7 cellular contexts compared by ENCODE assay signal in the genomic region with DNA sequence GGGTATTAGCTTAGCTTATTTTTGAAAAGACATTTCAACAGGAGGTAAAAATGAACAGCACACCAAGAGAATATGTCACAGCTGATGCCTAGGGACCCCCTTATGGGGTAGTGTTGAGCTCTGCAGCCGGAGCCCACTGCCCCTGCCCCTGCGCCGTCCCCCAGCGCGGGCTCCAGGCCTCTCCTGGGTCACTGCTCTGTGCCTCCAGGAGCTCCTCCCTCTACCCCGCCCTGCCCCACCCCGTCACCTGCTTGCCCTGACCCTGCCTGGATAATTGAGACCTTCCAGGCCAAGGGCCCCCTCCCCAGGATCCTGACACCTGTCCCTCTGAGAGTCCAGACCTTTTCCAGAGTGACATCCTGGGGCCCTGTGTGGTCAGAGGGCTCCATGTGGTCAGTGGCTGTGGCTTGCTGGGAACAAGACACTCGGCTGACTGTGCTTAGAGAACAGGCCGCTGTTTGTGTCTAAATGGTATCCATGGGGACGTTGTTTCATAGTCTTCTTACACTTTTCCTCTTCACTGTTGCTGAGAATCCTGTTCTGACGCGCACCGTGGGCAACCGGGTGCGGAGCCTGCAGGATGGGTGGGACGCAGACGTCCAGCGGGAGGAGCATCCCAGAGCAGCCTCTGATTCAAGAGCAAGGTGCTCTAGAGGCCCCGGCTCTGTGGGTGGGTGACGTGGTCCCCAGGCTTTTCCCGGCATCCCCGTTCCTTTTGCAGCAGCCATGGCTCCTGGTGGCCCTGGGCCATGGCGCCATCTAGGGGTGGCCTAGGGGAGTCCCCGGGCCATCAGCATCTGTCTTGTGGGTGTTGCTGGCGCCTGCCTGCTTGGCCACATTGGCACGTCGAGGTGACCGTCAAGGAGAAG. TPM values are rescaled to one million over a fixed set of nuclear protein-coding genes. Genes with fewer than 3 reads are reported as not detected.
A peak's percentile ranks its signal among the peaks of the same experiment; 100 is the strongest.
DNase-seq lines count a peak whose midpoint lies in the region; ATAC-seq and TF ChIP-seq lines count a peak whose summit lies in the region.

No MANE protein-coding gene starts in this region.

- no peak overlapping the region for H2AFZ ChIP-seq in HCT116 (ENCODE audit: low read depth, low read length, poor library complexity, severe bottlenecking)

- H3K9me3 ChIP-seq in HCT116 (ENCODE audit: control insufficient read depth in 1 of 2, insufficient read depth in 1 of 2, low read depth in 1 of 2, low read length in 2 of 2), result no peaks in the 10 kb centered on the region

- no peak overlapping the region for H3K23ac ChIP-seq in mesendoderm (ENCODE audit: low read length)

- H3K4me1 ChIP-seq in HCT116 (ENCODE audit: control insufficient read depth in 1 of 2, insufficient read depth in 2 of 2, low read length in 2 of 2) (no peaks in the 10 kb centered on the region), mesendoderm (ENCODE audit: control insufficient read depth, low read depth, low read length) (peaks cover 2% of the 10 kb centered on the region)

- H3K4me3 ChIP-seq in HCT116 (replicated peaks in 1 of 2; ENCODE audit: low read depth in 1 of 2, low read length in 2 of 2), result no peak overlapping the region
- H3K4me3 ChIP-seq in choroid plexus epithelial cell (ENCODE audit: low read depth, low read length), result no peak overlapping the region
- H3K4me3 ChIP-seq in mesendoderm (ENCODE audit: low read length), result no peak overlapping the region

- RAD21 ChIA-PET in HCT116 (lab: Charles Lee; ENCODE audit: low non-redundant PET in 1 of 2, low total read pairs in 2 of 2, uncharacterized antibody in 2 of 2, unreplicated experiment in 2 of 2), result no interaction called here

- no peak for TF ChIP-seq POLR2A in HCT116 (IDR thresholded peaks at IDR 0.05; ENCODE audit: borderline replicate concordance, extremely low read depth, insufficient read depth, insufficient read length)

- H4K5ac ChIP-seq in mesendoderm (ENCODE audit: low read length), result no peak overlapping the region

- intact Hi-C loops in HCT116 (cut with micrococcal nuclease), result no loop called here

- no peaks in the 10 kb centered on the region for H4K20me1 ChIP-seq in HCT116 (ENCODE audit: insufficient read depth)

- TF ChIP-seq CTCF in HCT116 (IDR thresholded peaks at IDR 0.05 in 2 of 3, conservative IDR thresholded peaks at IDR 0.05 in 1 of 3; ENCODE audit: borderline replicate concordance in 1 of 3, insufficient read depth in 1 of 3, low read depth in 2 of 3, low read length in 2 of 3) (peak; percentile 14 to 65 (median 50); a peak in 5 of 6 replicates), choroid plexus epithelial cell (conservative IDR thresholded peaks at IDR 0.05; ENCODE audit: low read depth, low read length) (peak; percentile 74)

- H3K18ac ChIP-seq in mesendoderm (ENCODE audit: low read length), result no peak overlapping the region

- H2BK5ac ChIP-seq in mesendoderm (ENCODE audit: low read length), result no peak overlapping the region

- no peak overlapping the region for H2AK5ac ChIP-seq in mesendoderm (ENCODE audit: low read length)

- H3K56ac ChIP-seq in mesendoderm (ENCODE audit: low read length), result no peak overlapping the region

- CTCF ChIA-PET in HCT116 (lab: Charles Lee), result no interaction called here

- WGBS in mesendoderm (ENCODE audit: extremely low coverage, insufficient coverage, low lambda C conversion rate), result no CpG with 5 or more reads among the region's 28 CpGs

- peak; percentile 46 for TF ChIP-seq RAD21 in HCT116 (IDR thresholded peaks at IDR 0.05; ENCODE audit: low read depth)

- no peak overlapping the region for H3K4ac ChIP-seq in mesendoderm (ENCODE audit: low read depth, low read length)

- no peak overlapping the region for H2BK15ac ChIP-seq in mesendoderm (replicated peaks; ENCODE audit: low read depth)

- H3K36me3 ChIP-seq in HCT116 (ENCODE audit: control insufficient read depth in 1 of 2, insufficient read depth in 2 of 2, low read length in 2 of 2), result no peaks in the 10 kb centered on the region
- no peaks in the 10 kb centered on the region for H3K36me3 ChIP-seq in mesendoderm (ENCODE audit: control insufficient read depth, insufficient read depth, low read length)

- H3K9ac ChIP-seq in HCT116 (ENCODE audit: low read length), result no peak overlapping the region
- no peak overlapping the region for H3K9ac ChIP-seq in mesendoderm (ENCODE audit: low read length)

- ATAC-seq in HCT116, result peak; percentile 81
- no peak for ATAC-seq in GM18520 (IDR thresholded peaks at IDR 0.05; ENCODE audit: unreplicated experiment)
- no peak for ATAC-seq in HG03097 (IDR thresholded peaks at IDR 0.05; ENCODE audit: low FRiP score, unreplicated experiment)

- H3K27ac ChIP-seq in HCT116 (ENCODE audit: low read depth, low read length), result no peak overlapping the region
- no peak overlapping the region for H3K27ac ChIP-seq in mesendoderm (ENCODE audit: low read depth, low read length)

- no peak for DNase-seq in HCT116 (ENCODE audit: low read depth, low spot score)
- DNase-seq in activated CD4-positive, CD25-positive, alpha-beta regulatory T cell (lab: John Stamatoyannopoulos, UW), result peak in 3 of 4 experiments; percentile 23 to 33 (median 27)
- DNase-seq in choroid plexus epithelial cell (ENCODE audit: low read depth), result peak; percentile 41
- peak; percentile 77 for DNase-seq in mesendoderm
- DNase-seq in stimulated activated naive CD4-positive, alpha-beta T cell (lab: John Stamatoyannopoulos, UW), result peak in 5 of 6 experiments; percentile 35 to 54 (median 38)

- H3K27me3 ChIP-seq in HCT116 (ENCODE audit: insufficient read depth, low read length), result no peaks in the 10 kb centered on the region
- H3K27me3 ChIP-seq in mesendoderm (ENCODE audit: insufficient read depth, low read length, poor library complexity), result no peaks in the 10 kb centered on the region

- H3K9me2 ChIP-seq in HCT116 (ENCODE audit: insufficient read depth), result no peaks in the 10 kb centered on the region

- H3K4me2 ChIP-seq in HCT116 (ENCODE audit: low read length) (no peak overlapping the region), mesendoderm (ENCODE audit: low read length) (no peak overlapping the region)

- POLR2A ChIA-PET in HCT116 (lab: Charles Lee), result no interaction called here

- H2BK120ac ChIP-seq in mesendoderm (ENCODE audit: low read depth, low read length), result no peak overlapping the region

- H3K79me1 ChIP-seq in mesendoderm (ENCODE audit: low read length), result peaks cover 2% of the 10 kb centered on the region

- H3K79me2 ChIP-seq in HCT116 (ENCODE audit: insufficient read depth, low read length) (peaks cover 6% of the 10 kb centered on the region; the same call in 1 of the 2 replicates), mesendoderm (ENCODE audit: control insufficient read depth, insufficient read depth, low read length) (no peaks in the 10 kb centered on the region)

- BruUV-seq in HCT116 (replicated peaks; lab: Mats Ljungman, UMichigan), result no TSS peak

- H4K8ac ChIP-seq in mesendoderm (ENCODE audit: low read depth, low read length), result no peak overlapping the region

TF ChIP-seq in HCT116, 20 proteins besides CTCF, POLR2A, EP300 and RAD21 (continues in another document):
- TF ChIP-seq EZH2phosphoT487 (IDR thresholded peaks at IDR 0.05; ENCODE audit: borderline replicate concordance) (no peak), SRF (IDR thresholded peaks at IDR 0.05; ENCODE audit: low read depth) (no peak), EGR1 (IDR thresholded peaks at IDR 0.05; ENCODE audit: low read depth) (no peak), CBX3 (IDR thresholded peaks at IDR 0.05; ENCODE audit: low read depth) (no peak), MAX (IDR thresholded peaks at IDR 0.05) (no peak), SIN3A (IDR thresholded peaks at IDR 0.05; ENCODE audit: low read depth) (no peak), ZBTB33 (IDR thresholded peaks at IDR 0.05; ENCODE audit: extremely low read depth, insufficient replicate concordance, low read length) (no peak), ZFX (IDR thresholded peaks at IDR 0.05) (no peak), YY1 (IDR thresholded peaks at IDR 0.05; ENCODE audit: extremely low read depth, insufficient replicate concordance, low read depth, low read length) (no peak), CEBPB (IDR thresholded peaks at IDR 0.05; ENCODE audit: low read depth) (no peak)
- TF ChIP-seq, protein P1, sequence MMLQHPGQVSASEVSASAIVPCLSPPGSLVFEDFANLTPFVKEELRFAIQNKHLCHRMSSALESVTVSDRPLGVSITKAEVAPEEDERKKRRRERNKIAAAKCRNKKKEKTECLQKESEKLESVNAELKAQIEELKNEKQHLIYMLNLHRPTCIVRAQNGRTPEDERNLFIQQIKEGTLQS (IDR thresholded peaks at IDR 0.05), result no peak

RNA-seq across cellular contexts. Expression of gene WFIKKN1, which starts 20.0 kb away (rescaled TPM):
- total RNA-seq in HCT116 (2021; ENCODE audit: unreplicated experiment), result 0.47 TPM
- polyA plus RNA-seq in HCT116 (2012), result 0.17 and 0.26 TPM in 2 replicates
- polyA plus RNA-seq in mesendoderm (2013, experiment 1 of 2), result 1.7 TPM
- 1.7 TPM for polyA plus RNA-seq in mesendoderm (2013, experiment 2 of 2)

RNA-seq across cellular contexts. Expression of gene RAB40C, which starts 20.9 kb away (rescaled TPM):
- total RNA-seq in HCT116 (2021; ENCODE audit: unreplicated experiment), result 14.1 TPM
- 15.1 and 18.8 TPM in 2 replicates for polyA plus RNA-seq in HCT116 (2012)
- 10.0 TPM for polyA plus RNA-seq in mesendoderm (2013, experiment 1 of 2)
- 9.8 TPM for polyA plus RNA-seq in mesendoderm (2013, experiment 2 of 2)

RNA-seq across cellular contexts. Expression of gene METTL26, which starts 25.4 kb away (rescaled TPM):
- 85.7 TPM for total RNA-seq in HCT116 (2021; ENCODE audit: unreplicated experiment)
- polyA plus RNA-seq in HCT116 (2012), result 120 and 130 TPM in 2 replicates
- 75.3 TPM for polyA plus RNA-seq in mesendoderm (2013, experiment 1 of 2)
- polyA plus RNA-seq in mesendoderm (2013, experiment 2 of 2), result 76.8 TPM

RNA-seq across cellular contexts. Expression of gene MCRIP2, which starts 30.9 kb away (rescaled TPM):
- total RNA-seq in HCT116 (2021; ENCODE audit: unreplicated experiment), result 34.9 TPM
- polyA plus RNA-seq in HCT116 (2012), result 36.7 and 37.1 TPM in 2 replicates
- polyA plus RNA-seq in mesendoderm (2013, experiment 1 of 2), result 18.4 TPM
- 18.9 TPM for polyA plus RNA-seq in mesendoderm (2013, experiment 2 of 2)

RNA-seq across cellular contexts. Expression of gene WDR90, which starts 38.4 kb away (rescaled TPM):
- 73.7 TPM for total RNA-seq in HCT116 (2021; ENCODE audit: unreplicated experiment)
- polyA plus RNA-seq in HCT116 (2012), result 45.4 and 47.6 TPM in 2 replicates
- polyA plus RNA-seq in mesendoderm (2013, experiment 1 of 2), result 17.0 TPM
- 19.7 TPM for polyA plus RNA-seq in mesendoderm (2013, experiment 2 of 2)
